1 cellular context compared by ENCODE assay signal in genomic region chr2:27663463-27664244, GRCh38.
TF ChIP-seq lines count a peak whose summit lies in the region.

TSS of gene SLC4A1AP (plus strand) at chr2:27663889. CDS start at chr2:27663915, 26 bp downstream.
TSS of gene SUPT7L (minus strand) at chr2:27663614. CDS start at chr2:27662192, 1,422 bp downstream.

TF ChIP-seq in endothelial cell of umbilical vein, 7 proteins besides CTCF, POLR2A, EP300 and RAD21 (continued from another document):
- TF ChIP-seq MAX (IDR thresholded peaks at IDR 0.05; ENCODE audit: insufficient read depth, insufficient read length) = no peak
